In the genomic region with DNA sequence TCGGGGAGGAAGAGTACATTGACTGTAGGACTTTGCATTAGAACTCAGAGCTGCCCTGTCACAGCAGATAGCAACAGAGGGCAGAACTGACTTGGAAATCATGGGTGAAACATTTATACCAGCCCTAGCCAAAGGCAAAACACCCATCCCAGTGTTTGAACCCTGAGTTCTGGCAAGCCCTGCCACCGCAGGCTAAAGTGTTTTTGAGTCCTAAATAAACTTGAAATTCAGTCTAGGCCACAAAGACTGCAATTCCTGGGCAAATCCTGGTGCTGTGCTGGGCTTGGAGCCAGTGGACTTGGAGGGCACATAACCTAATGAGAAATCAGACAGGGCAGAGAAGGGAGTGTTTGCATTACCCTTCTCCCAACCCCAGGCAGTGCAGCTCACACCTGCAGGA, we compare ENCODE assay signal across 18 cellular contexts.
A peak's percentile ranks its signal among the peaks of the same experiment; 100 is the strongest.
DNase-seq lines count a peak whose midpoint lies in the region; ATAC-seq, FAIRE-seq and TF ChIP-seq lines count a peak whose summit lies in the region.
"Had no signal": no experiment of that assay in that cellular context is flagged by ENCODE, and none has a peak within 500 bp of the region (broad histone marks: within the 10 kb centered on the region; RNA-seq: fewer than 3 reads in every experiment).

No MANE protein-coding gene starts in this region.

- POLR2A ChIA-PET in MCF 10A (lab: Yijun Ruan, JAX), result no interaction called here

- FAIRE-seq in GM19239 (lab: Jason Lieb, UNC) (no peak), H54 (lab: Jason Lieb, UNC) (no peak), GM12892 (lab: Jason Lieb, UNC) (no peak)
- FAIRE-seq: G401.6, GM12891, K562 had no signal

- H3K27ac Mint-ChIP-seq in MCF 10A (ENCODE audit: low read depth, unreplicated experiment), result no peak overlapping the region
- H3K27ac Mint-ChIP-seq: CD4-positive, CD25-positive, alpha-beta regulatory T cell had no signal

- H3K79me2 ChIP-seq in mammary epithelial cell (ENCODE audit: insufficient read depth, low read length) (no peaks in the 10 kb centered on the region), OCI-LY3 (ENCODE audit: low read length) (no peaks in the 10 kb centered on the region)

- H3K4me3 ChIP-seq in mammary epithelial cell (replicated peaks in 1 of 3; ENCODE audit: insufficient read depth in 1 of 3, low read depth in 2 of 3, low read length in 3 of 3), result no peak overlapping the region
- H3K4me3 ChIP-seq in OCI-LY3 (ENCODE audit: low read length), result no peak overlapping the region
- H3K4me3 ChIP-seq: BLaER1 treated with 17β-estradiol and CSF1 and Interleukin-3, amounts not matched to agents 10 nM and 100 nM; K562 had no signal

- dilution Hi-C loops in mammary epithelial cell (cut with HindIII; ENCODE audit: low sequenced_read_pairs), result no loop called here

- CTCF ChIA-PET in MCF 10A (lab: Yijun Ruan, JAX) (no interaction called here), mammary epithelial cell (lab: Charles Lee; ENCODE audit: low non-redundant PET) (no interaction called here)

- no peak overlapping the region for H2AFZ ChIP-seq in mammary epithelial cell (ENCODE audit: low read depth, low read length)
- H2AFZ ChIP-seq in OCI-LY3 (ENCODE audit: low read depth, low read length), result peak overlapping the region; percentile 45; the same call in 1 of the 2 replicates

- peak; percentile 93 for ATAC-seq in left lobe of liver
- ATAC-seq: HCT116, K562 had no signal

- H3K27me3 Mint-ChIP-seq in MCF 10A (ENCODE audit: insufficient read depth, unreplicated experiment), result no peaks in the 10 kb centered on the region
- H3K27me3 Mint-ChIP-seq: CD4-positive, CD25-positive, alpha-beta regulatory T cell had no signal

- H3K4me3 Mint-ChIP-seq in MCF 10A (ENCODE audit: unreplicated experiment), result no peak overlapping the region
- H3K4me3 Mint-ChIP-seq: CD4-positive, CD25-positive, alpha-beta regulatory T cell had no signal

- H3K27me3 ChIP-seq in mammary epithelial cell (ENCODE audit: insufficient read depth, low read length) (no peaks in the 10 kb centered on the region), OCI-LY3 (ENCODE audit: low read depth, low read length) (no peaks in the 10 kb centered on the region)
- H3K27me3 ChIP-seq: BLaER1 treated with 17β-estradiol and CSF1 and Interleukin-3, amounts not matched to agents 10 nM and 100 nM had no signal

- in situ Hi-C loops in mammary epithelial cell (cut with MboI; ENCODE audit: low sequenced_read_pairs in 2 of 2), result no loop called here

- H4K20me1 ChIP-seq in mammary epithelial cell (ENCODE audit: insufficient read depth, low read length) (no peaks in the 10 kb centered on the region), OCI-LY3 (ENCODE audit: insufficient read depth, low read length) (no peaks in the 10 kb centered on the region)
- H4K20me1 ChIP-seq: BLaER1 treated with 17β-estradiol and CSF1 and Interleukin-3, amounts not matched to agents 10 nM and 100 nM had no signal

- DNase-seq in MCF 10A (ENCODE audit: unreplicated experiment) (peak; percentile 5), mammary epithelial cell (no peak), left lobe of liver (ENCODE audit: low spot score) (peak; percentile 88), GM19239 (ENCODE audit: insufficient read length, low spot score) (no peak), H54 (ENCODE audit: insufficient read length, low spot score) (no peak), GM12892 (ENCODE audit: insufficient read length) (no peak)
- DNase-seq: 8988T; ACHN; CD4-positive, CD25-positive, alpha-beta regulatory T cell; DMS79; EL had no signal

- H3K9me3 ChIP-seq in mammary epithelial cell (replicated peaks; ENCODE audit: insufficient read depth, low read length), result no peaks in the 10 kb centered on the region
- H3K9me3 ChIP-seq in OCI-LY3 (ENCODE audit: insufficient read depth, low read length), result no peaks in the 10 kb centered on the region
- H3K9me3 ChIP-seq: BLaER1 treated with 17β-estradiol and CSF1 and Interleukin-3, amounts not matched to agents 10 nM and 100 nM had no signal

- H3K4me2 ChIP-seq in mammary epithelial cell (ENCODE audit: insufficient read depth, low read depth, low read length) (no peak overlapping the region), OCI-LY3 (ENCODE audit: low read length) (no peak overlapping the region)
- H3K4me2 ChIP-seq: BLaER1 treated with 17β-estradiol and CSF1 and Interleukin-3, amounts not matched to agents 10 nM and 100 nM had no signal

- intact Hi-C loops in MCF 10A (cut with micrococcal nuclease) (no loop called here), mammary epithelial cell (cut with micrococcal nuclease) (no loop called here)

- H3K9me3 Mint-ChIP-seq in MCF 10A (ENCODE audit: unreplicated experiment), result no peaks in the 10 kb centered on the region

- H3K36me3 ChIP-seq in mammary epithelial cell (ENCODE audit: insufficient read depth, low read length) (no peaks in the 10 kb centered on the region), OCI-LY3 (replicated peaks; ENCODE audit: low read depth, low read length) (no peaks in the 10 kb centered on the region)
- H3K36me3 ChIP-seq: BLaER1 treated with 17β-estradiol and CSF1 and Interleukin-3, amounts not matched to agents 10 nM and 100 nM had no signal

- TF ChIP-seq POLR2A in H54 (IDR thresholded peaks at IDR 0.05; ENCODE audit: low read depth, low read length) (no peak), GM12892 (IDR thresholded peaks at IDR 0.05; ENCODE audit: low read depth, low read length) (no peak)

- TF ChIP-seq CTCF in MCF 10A (IDR thresholded peaks at IDR 0.05; ENCODE audit: unreplicated experiment), result no peak
- no peak for TF ChIP-seq CTCF in mammary epithelial cell (conservative IDR thresholded peaks at IDR 0.05 in 1 of 2, IDR thresholded peaks at IDR 0.05 in 1 of 2; ENCODE audit: extremely low read depth in 1 of 2, insufficient read depth in 1 of 2, low read depth in 1 of 2, low read length in 2 of 2)
- no peak for TF ChIP-seq CTCF in OCI-LY3 (IDR thresholded peaks at IDR 0.05; ENCODE audit: low read depth, low read length)

- H3K27ac ChIP-seq in mammary epithelial cell (ENCODE audit: insufficient read depth, low read depth, low read length) (no peak overlapping the region), OCI-LY3 (ENCODE audit: low read length) (no peak overlapping the region)
- H3K27ac ChIP-seq: BLaER1 treated with 17β-estradiol and CSF1 and Interleukin-3, amounts not matched to agents 10 nM and 100 nM; HL-60 had no signal

- 29% methylated on average over 2 of the region's 2 CpGs for WGBS in mammary epithelial cell (ENCODE audit: low coverage, missing lambda C conversion rate)

- H3K4me1 Mint-ChIP-seq in MCF 10A (ENCODE audit: insufficient read depth, unreplicated experiment), result no peaks in the 10 kb centered on the region
- H3K4me1 Mint-ChIP-seq: CD4-positive, CD25-positive, alpha-beta regulatory T cell had no signal

- no peaks in the 10 kb centered on the region for H3K4me1 ChIP-seq in mammary epithelial cell (ENCODE audit: insufficient read depth, low read length)
- H3K4me1 ChIP-seq in OCI-LY3 (ENCODE audit: low read length), result no peaks in the 10 kb centered on the region
- H3K4me1 ChIP-seq: BLaER1 treated with 17β-estradiol and CSF1 and Interleukin-3, amounts not matched to agents 10 nM and 100 nM had no signal

- BruUV-seq in MCF 10A (replicated peaks; lab: Mats Ljungman, UMichigan) (no TSS peak), mammary epithelial cell (replicated peaks; lab: Mats Ljungman, UMichigan) (no TSS peak)

- no peak overlapping the region for H3K9ac ChIP-seq in mammary epithelial cell (ENCODE audit: insufficient read depth, low read length)
- no peak overlapping the region for H3K9ac ChIP-seq in OCI-LY3 (ENCODE audit: low read length)
- H3K9ac ChIP-seq: BLaER1 treated with 17β-estradiol and CSF1 and Interleukin-3, amounts not matched to agents 10 nM and 100 nM had no signal

- no peaks in the 10 kb centered on the region for H3K36me3 Mint-ChIP-seq in MCF 10A (ENCODE audit: insufficient read depth, unreplicated experiment)
- H3K36me3 Mint-ChIP-seq: CD4-positive, CD25-positive, alpha-beta regulatory T cell had no signal

Comparison
In these comparisons a context has a peak if more than half of its experiments do, and no peak if none do; other contexts are left out.
1. DNase-seq: peak in MCF 10A (single experiment) and left lobe of liver (single experiment); none in mammary epithelial cell (single experiment), GM19239 (single experiment), H54 (single experiment) and GM12892 (single experiment).